Comparison of ENCODE assay signal across 22 cellular contexts in the genomic region with DNA sequence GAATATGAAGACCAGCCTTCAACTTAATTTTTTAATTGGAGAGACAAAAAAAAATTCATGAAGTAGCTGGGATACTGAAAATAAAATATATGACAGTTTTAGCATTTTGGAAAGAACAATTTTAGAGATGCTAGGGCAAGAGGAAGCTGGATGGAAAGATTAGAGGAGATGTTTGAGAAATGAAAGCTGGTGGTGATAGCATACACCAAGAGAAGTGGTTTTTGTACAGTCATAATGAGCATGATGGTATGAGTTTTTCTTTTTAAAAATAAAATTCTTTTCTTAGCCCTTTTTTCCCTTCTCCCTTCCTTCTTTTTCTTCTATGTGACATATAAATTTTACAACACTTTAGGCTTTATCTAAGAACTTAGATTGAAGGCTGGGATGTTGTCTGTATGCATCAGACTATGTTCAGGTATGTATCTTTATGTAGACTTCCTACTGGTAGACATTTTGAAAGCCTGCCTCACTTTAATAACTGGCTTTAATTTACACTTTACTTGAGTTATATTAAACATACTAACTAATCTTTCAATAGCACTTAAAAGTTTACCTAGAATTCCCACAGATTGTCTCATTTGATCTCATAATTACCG.
DNase-seq lines count a peak whose midpoint lies in the region; ATAC-seq and TF ChIP-seq lines count a peak whose summit lies in the region.
"Had no signal": no experiment of that assay in that cellular context is flagged by ENCODE, and none has a peak within 500 bp of the region (broad histone marks: within the 10 kb centered on the region; RNA-seq: fewer than 3 reads in every experiment).

No MANE protein-coding gene starts in this region.

- no peak for TF ChIP-seq CTCF in dorsolateral prefrontal cortex (IDR thresholded peaks at IDR 0.05 in 54 of 56, conservative IDR thresholded peaks at IDR 0.05 in 2 of 56; ENCODE audit: low read depth in 1 of 56, partially characterized antibody in 56 of 56)

- H3K4me3 ChIP-seq in dorsolateral prefrontal cortex: no peak overlapping the region
- H3K4me3 ChIP-seq: coronary artery, HAP-1, hepatocyte, pancreas, stomach, upper lobe of right lung had no signal

- peak; percentile 68 for ATAC-seq in GM18498 (IDR thresholded peaks at IDR 0.05; ENCODE audit: unreplicated experiment)
- peak; percentile 89 for ATAC-seq in GM18873 (IDR thresholded peaks at IDR 0.05; ENCODE audit: low FRiP score, unreplicated experiment)
- ATAC-seq in HG02852 (IDR thresholded peaks at IDR 0.05; ENCODE audit: unreplicated experiment): peak; percentile 82
- peak; percentile 91 for ATAC-seq in HG03565 (IDR thresholded peaks at IDR 0.05; ENCODE audit: unreplicated experiment)
- ATAC-seq in GM19452 (IDR thresholded peaks at IDR 0.05; ENCODE audit: unreplicated experiment): no peak
- ATAC-seq: pancreas, sciatic nerve, upper lobe of right lung had no signal

- no peaks in the 10 kb centered on the region for H3K36me3 Mint-ChIP-seq in activated T-helper 2 cell treated with anti-CD3 and anti-CD28 coated beads, Interferon-gamma antibody, Interleukin-2, Interleukin-4, amounts not matched to agents 10 μg/mL and 5 μg/mL and 100 μg/mL, durations not matched to agents 14 hours and 24 hours and 36 hours (ENCODE audit: low read depth)
- H3K36me3 Mint-ChIP-seq: activated naive CD8-positive, alpha-beta T cell; brain had no signal

- H3K27me3 ChIP-seq in dorsolateral prefrontal cortex: peaks cover 0 to 2% (median 0%) of the 10 kb centered on the region in 45 donors
- H3K27me3 ChIP-seq: hepatocyte, pancreas, stomach, upper lobe of right lung had no signal

- DNase-seq in dorsolateral prefrontal cortex (no peak), H4 (ENCODE audit: low spot score) (no peak)
- DNase-seq in activated T-helper 2 cell treated with anti-CD3 and anti-CD28 coated beads, Interferon-gamma antibody, Interleukin-2, Interleukin-4, amounts not matched to agents 10 μg/mL and 5 μg/mL and 100 μg/mL, durations not matched to agents 14 hours and 24 hours and 36 hours (ENCODE audit: low spot score): no peak
- DNase-seq: activated T-cell treated with anti-CD3 and anti-CD28 coated beads for 4 hours, DMS153, KBM-7, MV-4-11, NCI-H510A treated with DMSO at 0.1 percent for 48 hours, pancreas, stomach, upper lobe of right lung had no signal

- H3K27me3 Mint-ChIP-seq in activated T-helper 2 cell treated with anti-CD3 and anti-CD28 coated beads, Interferon-gamma antibody, Interleukin-2, Interleukin-4, amounts not matched to agents 10 μg/mL and 5 μg/mL and 100 μg/mL, durations not matched to agents 14 hours and 24 hours and 36 hours (ENCODE audit: low read depth): no peaks in the 10 kb centered on the region

- H3K4me1 Mint-ChIP-seq in activated T-helper 2 cell treated with anti-CD3 and anti-CD28 coated beads, Interferon-gamma antibody, Interleukin-2, Interleukin-4, amounts not matched to agents 10 μg/mL and 5 μg/mL and 100 μg/mL, durations not matched to agents 14 hours and 24 hours and 36 hours (ENCODE audit: low read depth): peaks cover 4% of the 10 kb centered on the region

- H3K9me3 Mint-ChIP-seq in activated T-helper 2 cell treated with anti-CD3 and anti-CD28 coated beads, Interferon-gamma antibody, Interleukin-2, Interleukin-4, amounts not matched to agents 10 μg/mL and 5 μg/mL and 100 μg/mL, durations not matched to agents 14 hours and 24 hours and 36 hours: peaks cover 6% of the 10 kb centered on the region

- no peak overlapping the region for H3K27ac ChIP-seq in dorsolateral prefrontal cortex
- H3K27ac ChIP-seq: coronary artery, hepatocyte, pancreas, stomach, upper lobe of right lung had no signal

- intact Hi-C loops in dorsolateral prefrontal cortex (cut with DNase I): no loop called here
- intact Hi-C loops in activated T-helper 2 cell treated with anti-CD3 and anti-CD28 coated beads, Interferon-gamma antibody, Interleukin-2, Interleukin-4, amounts not matched to agents 10 μg/mL and 5 μg/mL and 100 μg/mL, durations not matched to agents 14 hours and 24 hours and 36 hours (cut with micrococcal nuclease): loop anchor here (5.0 kb wide), 1 partner anchor 282 kb away; no protein-coding TSS in a partner anchor

- no peak overlapping the region for H3K27ac Mint-ChIP-seq in activated T-helper 2 cell treated with anti-CD3 and anti-CD28 coated beads, Interferon-gamma antibody, Interleukin-2, Interleukin-4, amounts not matched to agents 10 μg/mL and 5 μg/mL and 100 μg/mL, durations not matched to agents 14 hours and 24 hours and 36 hours
- H3K27ac Mint-ChIP-seq: activated naive CD8-positive, alpha-beta T cell; brain had no signal

- no peak overlapping the region for H3K4me3 Mint-ChIP-seq in activated T-helper 2 cell treated with anti-CD3 and anti-CD28 coated beads, Interferon-gamma antibody, Interleukin-2, Interleukin-4, amounts not matched to agents 10 μg/mL and 5 μg/mL and 100 μg/mL, durations not matched to agents 14 hours and 24 hours and 36 hours (ENCODE audit: low read depth)
- H3K4me3 Mint-ChIP-seq: activated naive CD8-positive, alpha-beta T cell; brain had no signal
